8 cellular contexts compared by ENCODE assay signal in genomic region chr7:139230484-139230773, GRCh38. TPM values are rescaled to one million over a fixed set of nuclear protein-coding genes. Genes with fewer than 3 reads are reported as not detected.
DNase-seq lines count a peak whose midpoint lies in the region; ATAC-seq and TF ChIP-seq lines count a peak whose summit lies in the region.

No MANE protein-coding gene starts in this region.

- H3K27ac ChIP-seq in lower lobe of right lung = peak overlapping the region; percentile 94
- peak overlapping the region; percentile 86 for H3K27ac ChIP-seq in upper lobe of right lung

- H3K4me3 ChIP-seq in lower lobe of right lung = peak overlapping the region; percentile 94
- peak overlapping the region; percentile 82 for H3K4me3 ChIP-seq in upper lobe of right lung

- no peaks in the 10 kb centered on the region for H3K9me3 Mint-ChIP-seq in activated naive CD4-positive, alpha-beta T cell treated with anti-CD3 and anti-CD28 coated beads for 36 hours
- no peaks in the 10 kb centered on the region for H3K9me3 Mint-ChIP-seq in activated naive CD4-positive, alpha-beta T cell treated with anti-CD3 and anti-CD28 coated beads, Interleukin-2, amount 50 U/mL, for 72 hours
- peaks cover 0 to 4% (median 2%) of the 10 kb centered on the region in 5 experiments for H3K9me3 Mint-ChIP-seq in brain

- H3K9me3 ChIP-seq in lower lobe of right lung (no peaks in the 10 kb centered on the region), upper lobe of right lung (no peaks in the 10 kb centered on the region)

- CTCF ChIA-PET in activated naive CD4-positive, alpha-beta T cell treated with anti-CD3 and anti-CD28 coated beads for 36 hours (lab: Charles Lee) = interaction anchor here (1.2 kb wide), 1 partner anchor 106 kb away, joined by 3 read pairs; no protein-coding TSS in a partner anchor

- peak overlapping the region; percentile 87 for H3K4me3 Mint-ChIP-seq in activated naive CD4-positive, alpha-beta T cell treated with anti-CD3 and anti-CD28 coated beads for 36 hours
- peak overlapping the region; percentile 94 to 100 (median 96) for H3K4me3 Mint-ChIP-seq in brain

- DNase-seq in activated naive CD4-positive, alpha-beta T cell treated with anti-CD3 and anti-CD28 coated beads for 36 hours = no peak
- no peak for DNase-seq in activated naive CD4-positive, alpha-beta T cell treated with anti-CD3 and anti-CD28 coated beads, Interleukin-2, amount 50 U/mL, for 72 hours (ENCODE audit: low spot score in 2 of 2)
- DNase-seq in lower lobe of right lung = no peak
- no peak for DNase-seq in upper lobe of right lung
- no peak for DNase-seq in central memory CD4-positive, alpha-beta T cell
- DNase-seq in NCI-H2227 treated with DMSO at 0.1 percent for 48 hours (lab: John Stamatoyannopoulos, UW) = no peak
- DNase-seq in NK-92 treated with Interleukin-12 subunit alpha and Interleukin-12 subunit beta, amount 100 ng/mL, for 24 hours (lab: John Stamatoyannopoulos, UW) = no peak

- intact Hi-C loops in activated naive CD4-positive, alpha-beta T cell treated with anti-CD3 and anti-CD28 coated beads for 36 hours (cut with micrococcal nuclease) = loop anchor here (2.0 to 5.0 kb wide), 5 partner anchors 112 to 937 kb away; no protein-coding TSS in a partner anchor
- intact Hi-C loops in lower lobe of right lung (cut with DNase I) (no loop called here), upper lobe of right lung (cut with DNase I) (no loop called here)

- H3K4me1 ChIP-seq in lower lobe of right lung (peaks cover 21% of the 10 kb centered on the region), upper lobe of right lung (peaks cover 26% of the 10 kb centered on the region)

- no peak for ATAC-seq in activated naive CD4-positive, alpha-beta T cell treated with anti-CD3 and anti-CD28 coated beads, Interleukin-2, amount 50 U/mL, for 72 hours
- ATAC-seq in lower lobe of right lung = no peak
- no peak for ATAC-seq in upper lobe of right lung

- H3K36me3 Mint-ChIP-seq in activated naive CD4-positive, alpha-beta T cell treated with anti-CD3 and anti-CD28 coated beads for 36 hours (ENCODE audit: low read depth) = peaks cover 3% of the 10 kb centered on the region
- H3K36me3 Mint-ChIP-seq in activated naive CD4-positive, alpha-beta T cell treated with anti-CD3 and anti-CD28 coated beads, Interleukin-2, amount 50 U/mL, for 72 hours = peaks cover 7 to 12% of the 10 kb centered on the region in 2 donors
- H3K36me3 Mint-ChIP-seq in brain = no peaks in the 10 kb centered on the region

- peaks cover 17% of the 10 kb centered on the region for H3K4me1 Mint-ChIP-seq in activated naive CD4-positive, alpha-beta T cell treated with anti-CD3 and anti-CD28 coated beads for 36 hours (ENCODE audit: low read depth)
- peaks cover 42% of the 10 kb centered on the region for H3K4me1 Mint-ChIP-seq in brain

- H3K27me3 ChIP-seq in lower lobe of right lung (ENCODE audit: low read depth) (no peaks in the 10 kb centered on the region), upper lobe of right lung (no peaks in the 10 kb centered on the region)

- TF ChIP-seq CTCF in brain (conservative IDR thresholded peaks at IDR 0.05) = no peak
- TF ChIP-seq CTCF in lower lobe of right lung (IDR thresholded peaks at IDR 0.05) = no peak
- no peak for TF ChIP-seq CTCF in upper lobe of right lung (IDR thresholded peaks at IDR 0.05)

- H3K36me3 ChIP-seq in lower lobe of right lung = no peaks in the 10 kb centered on the region
- H3K36me3 ChIP-seq in upper lobe of right lung = no peaks in the 10 kb centered on the region

- H3K27me3 Mint-ChIP-seq in activated naive CD4-positive, alpha-beta T cell treated with anti-CD3 and anti-CD28 coated beads for 36 hours (ENCODE audit: low read depth) = no peaks in the 10 kb centered on the region
- peaks cover 13% of the 10 kb centered on the region for H3K27me3 Mint-ChIP-seq in brain

- no peak overlapping the region for H3K27ac Mint-ChIP-seq in activated naive CD4-positive, alpha-beta T cell treated with anti-CD3 and anti-CD28 coated beads for 36 hours
- H3K27ac Mint-ChIP-seq in activated naive CD4-positive, alpha-beta T cell treated with anti-CD3 and anti-CD28 coated beads, Interleukin-2, amount 50 U/mL, for 72 hours = peak overlapping the region in 1 of 2 donors; percentile 88
- peak overlapping the region; percentile 98 to 100 (median 99) for H3K27ac Mint-ChIP-seq in brain

RNA-seq across cellular contexts. Expression of gene UBN2, which starts 0.6 kb away (rescaled TPM):
- total RNA-seq in activated naive CD4-positive, alpha-beta T cell treated with anti-CD3 and anti-CD28 coated beads for 36 hours = 10 to 100 TPM in 1 of 2 experiments, 1 to 10 TPM in 1; 9.7 to 10.6 TPM
- total RNA-seq in activated naive CD4-positive, alpha-beta T cell treated with anti-CD3 and anti-CD28 coated beads, Interleukin-2, amount 50 U/mL, for 72 hours = 10 to 100 TPM; 11.6 to 14.3 TPM
- polyA plus RNA-seq in brain (ENCODE audit: insufficient read depth, low read depth, low replicate concordance) = 2.8 TPM
- total RNA-seq in lower lobe of right lung (23.4 TPM), upper lobe of right lung (23.5 TPM)
